19 cellular contexts compared by ENCODE assay signal in genomic region chr13:36840718-36841250, GRCh38. TPM values are rescaled to one million over a fixed set of nuclear protein-coding genes. Genes with fewer than 3 reads are reported as not detected.
DNase-seq lines count a peak whose midpoint lies in the region; TF ChIP-seq lines count a peak whose summit lies in the region.
"Had no signal": no experiment of that assay in that cellular context is flagged by ENCODE, and none has a peak within 500 bp of the region (broad histone marks: within the 10 kb centered on the region; RNA-seq: fewer than 3 reads in every experiment).

No MANE protein-coding gene starts in this region.

- no peak overlapping the region for H2BK15ac ChIP-seq in mesendoderm (replicated peaks; ENCODE audit: low read depth)

- intact Hi-C loops in testis (cut with DNase I; ENCODE audit: low total_unique reads), result no loop called here

- TF ChIP-seq POLR2A in testis (IDR thresholded peaks at IDR 0.05), result no peak

- H3K27me3 ChIP-seq in mesendoderm (ENCODE audit: insufficient read depth, low read length, poor library complexity) (no peaks in the 10 kb centered on the region), testis (no peaks in the 10 kb centered on the region)

- no peak overlapping the region for H2BK5ac ChIP-seq in mesendoderm (ENCODE audit: low read length)

- H3K4me1 ChIP-seq in HEK293 (ENCODE audit: control insufficient read depth, insufficient read depth, low read length), result no peaks in the 10 kb centered on the region
- peaks cover 3% of the 10 kb centered on the region for H3K4me1 ChIP-seq in mesendoderm (ENCODE audit: control insufficient read depth, low read depth, low read length)
- H3K4me1 ChIP-seq in testis, result no peaks in the 10 kb centered on the region

- H3K18ac ChIP-seq in mesendoderm (ENCODE audit: low read length), result no peak overlapping the region

- POLR2A ChIA-PET in HEK293 (lab: Yijun Ruan, JAX), result interaction anchor here (0.6 kb wide), 1 partner anchor 735 kb away, joined by 3 read pairs; no protein-coding TSS in a partner anchor

- DNase-seq in DMS153 (lab: John Stamatoyannopoulos, UW), result peak; percentile 19
- no peak for DNase-seq in DMS153 treated with DMSO at 0.1 percent for 48 hours (lab: John Stamatoyannopoulos, UW; ENCODE audit: unreplicated experiment)
- DNase-seq in choroid plexus epithelial cell (ENCODE audit: low read depth), result no peak
- peak; percentile 28 for DNase-seq in mesendoderm
- no peak for DNase-seq in NCI-H2196 (lab: John Stamatoyannopoulos, UW; ENCODE audit: unreplicated experiment)
- DNase-seq in testis, result no peak
- no peak for DNase-seq in activated CD4-positive, alpha-beta T cell treated with anti-CD3 and anti-CD28 coated beads, Interleukin-2, amount 50 U/mL, for 48 hours
- DNase-seq: CD4-positive, CD25-positive, alpha-beta regulatory T cell; DMS79; Kasumi-1; MM.1S; NCI-H1092; NCI-H1436 treated with DMSO at 0.1 percent for 48 hours; NCI-H510A treated with DMSO at 0.1 percent for 48 hours; RPMI8226; SIG-M5 had no signal

- no peak overlapping the region for H3K4ac ChIP-seq in mesendoderm (ENCODE audit: low read depth, low read length)

- H3K79me2 ChIP-seq in mesendoderm (ENCODE audit: control insufficient read depth, insufficient read depth, low read length), result no peaks in the 10 kb centered on the region

- H3K9me3 ChIP-seq in HEK293 (ENCODE audit: control insufficient read depth, insufficient read depth, low read depth, low read length), result no peaks in the 10 kb centered on the region
- no peaks in the 10 kb centered on the region for H3K9me3 ChIP-seq in testis

- H2BK120ac ChIP-seq in mesendoderm (ENCODE audit: low read depth, low read length), result no peak overlapping the region

- CTCF ChIA-PET in HEK293 (lab: Yijun Ruan, JAX), result interaction anchor here (0.6 to 1.4 kb wide), 4 partner anchors 18 to 421 kb away, joined by 3 to 5 read pairs (median 4); no protein-coding TSS in a partner anchor

- no CpG with 5 or more reads among the region's 3 CpGs for WGBS in mesendoderm (ENCODE audit: extremely low coverage, insufficient coverage, low lambda C conversion rate)
- 41 to 42% methylated on average over 3 of the region's 3 CpGs for WGBS in testis, 2 donors

- H3K4me2 ChIP-seq in mesendoderm (ENCODE audit: low read length), result no peak overlapping the region

- no peak overlapping the region for H3K27ac ChIP-seq in HEK293 (ENCODE audit: extremely low read depth, low read depth, low read length)
- H3K27ac ChIP-seq in mesendoderm (ENCODE audit: low read depth, low read length), result no peak overlapping the region
- no peak overlapping the region for H3K27ac ChIP-seq in testis
- H3K27ac ChIP-seq: 22Rv1, HL-60 had no signal

- no peaks in the 10 kb centered on the region for H3K79me1 ChIP-seq in mesendoderm (ENCODE audit: low read length)

- no peak overlapping the region for H3K9ac ChIP-seq in mesendoderm (ENCODE audit: low read length)

- no peak overlapping the region for H4K8ac ChIP-seq in mesendoderm (ENCODE audit: low read depth, low read length)

- no peak overlapping the region for H4K5ac ChIP-seq in mesendoderm (ENCODE audit: low read length)

- H2AK5ac ChIP-seq in mesendoderm (ENCODE audit: low read length), result no peak overlapping the region

- no peak overlapping the region for H3K56ac ChIP-seq in mesendoderm (ENCODE audit: low read length)

- H3K23ac ChIP-seq in mesendoderm (ENCODE audit: low read length), result no peak overlapping the region

- H3K4me3 ChIP-seq in HEK293 (ENCODE audit: low read depth, low read length), result no peak overlapping the region
- no peak overlapping the region for H3K4me3 ChIP-seq in choroid plexus epithelial cell (ENCODE audit: low read depth, low read length)
- H3K4me3 ChIP-seq in mesendoderm (ENCODE audit: low read length), result no peak overlapping the region
- H3K4me3 ChIP-seq in testis, result no peak overlapping the region

- TF ChIP-seq CTCF in HEK293 (tag by site-specific recombination; IDR thresholded peaks at IDR 0.05) (no peak), choroid plexus epithelial cell (conservative IDR thresholded peaks at IDR 0.05; ENCODE audit: low read depth, low read length) (peak; percentile 18), testis (IDR thresholded peaks at IDR 0.05) (no peak)

- peaks cover 0 to 7% of the 10 kb centered on the region in 2 experiments; a peak in 1 of 3 replicates for H3K36me3 ChIP-seq in HEK293 (ENCODE audit: control insufficient read depth in 2 of 2, insufficient read depth in 1 of 2, low read length in 2 of 2)
- H3K36me3 ChIP-seq in mesendoderm (ENCODE audit: control insufficient read depth, insufficient read depth, low read length), result no peaks in the 10 kb centered on the region
- no peaks in the 10 kb centered on the region for H3K36me3 ChIP-seq in testis (ENCODE audit: low read depth, missing control alignments)

TF ChIP-seq in HEK293, 187 proteins besides CTCF, POLR2A, EP300 and RAD21:
- peak; percentile 45; the same call in 1 of the 2 replicates for TF ChIP-seq SCRT1 (tag by site-specific recombination; IDR thresholded peaks at IDR 0.05; ENCODE audit: borderline replicate concordance)
- no peak for TF ChIP-seq ZNF830 (tag by site-specific recombination; IDR thresholded peaks at IDR 0.05; ENCODE audit: low read depth)

RNA-seq across cellular contexts. Expression of gene RFXAP, which starts 21.8 kb away (rescaled TPM):
- 6.9 TPM for polyA plus RNA-seq in mesendoderm (2013, experiment 1 of 2)
- polyA plus RNA-seq in mesendoderm (2013, experiment 2 of 2), result 6.2 TPM
- 10 to 100 TPM in 1 of 2 donors, 1 to 10 TPM in 1; 6.6 to 11.1 TPM for total RNA-seq in testis
- polyA plus RNA-seq in testis (ENCODE audit: insufficient read depth, low read depth, low replicate concordance), result 10.3 TPM

Comparison
In these comparisons a context has a peak if more than half of its experiments do, and no peak if none do; other contexts are left out.
1. DNase-seq: peak in DMS153 (single experiment) and mesendoderm (single experiment); none in DMS153 treated with DMSO at 0.1 percent for 48 hours (single experiment), choroid plexus epithelial cell (single experiment), NCI-H2196 (single experiment), testis (single experiment) and activated CD4-positive, alpha-beta T cell treated with anti-CD3 and anti-CD28 coated beads, Interleukin-2, amount 50 U/mL, for 48 hours (0 of 2).